In the genomic region with DNA sequence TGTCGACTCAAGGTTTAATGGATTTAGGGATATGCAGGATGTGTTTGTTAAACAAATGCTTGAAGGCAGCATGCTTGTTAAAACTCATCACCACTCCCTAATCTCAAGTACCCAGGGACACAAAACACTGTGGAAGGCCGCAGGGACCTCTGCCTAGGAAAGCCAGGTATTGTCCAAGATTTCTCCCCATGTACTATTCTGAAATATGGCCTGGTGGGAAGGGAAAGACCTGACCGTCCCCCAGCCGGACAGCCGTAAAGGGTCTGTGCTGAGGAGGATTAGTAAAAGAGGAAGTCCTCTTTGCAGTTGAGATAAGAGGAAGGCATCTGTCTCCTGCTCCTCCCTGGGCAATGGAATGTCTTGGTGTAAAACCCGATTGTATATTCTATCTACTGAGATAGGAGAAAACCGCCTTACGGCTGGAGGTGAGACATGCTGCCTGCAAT, we compare ENCODE assay signal across 8 cellular contexts.
A peak's percentile ranks its signal among the peaks of the same experiment; 100 is the strongest.
DNase-seq lines count a peak whose midpoint lies in the region; TF ChIP-seq lines count a peak whose summit lies in the region.
"Not testable (repeated sequence)": the region's sequence is repeated elsewhere in the genome, so short reads cannot be mapped to it uniquely, and the experiment has no call there.

No MANE protein-coding gene starts in this region.

- H3K4me1 ChIP-seq in CD4-positive, alpha-beta memory T cell (ENCODE audit: insufficient read depth, low read length); HEK293 (ENCODE audit: control insufficient read depth, insufficient read depth, low read length); endodermal cell (ENCODE audit: control insufficient read depth, insufficient read depth, low read length); iPS-20b (ENCODE audit: insufficient read depth, low read length): not testable (repeated sequence)

- H3K27ac Mint-ChIP-seq in CD4-positive, alpha-beta memory T cell, result peak overlapping the region in 4 of 7 donors; percentile 61 to 92 (median 78)
- H3K27ac Mint-ChIP-seq in activated naive CD4-positive, alpha-beta T cell treated with anti-CD3 and anti-CD28 coated beads, Interleukin-2, amount 50 U/mL, for 24 hours, result peak overlapping the region; percentile 59
- H3K27ac Mint-ChIP-seq in endodermal cell (peak overlapping the region; percentile 30), nephron (peak overlapping the region; percentile 22 to 82 (median 59)), progenitor cell of endocrine pancreas (peak overlapping the region; percentile 98)

- peak overlapping the region; percentile 68 for H3K9ac ChIP-seq in endodermal cell (ENCODE audit: extremely low read depth, low read length, poor library complexity, severe bottlenecking)
- H3K9ac ChIP-seq in iPS-20b (ENCODE audit: low read depth, low read length), result not testable (repeated sequence)

- not testable (repeated sequence) for TF ChIP-seq CTCF in HEK293 (tag by site-specific recombination; IDR thresholded peaks at IDR 0.05); NB4 (IDR thresholded peaks at IDR 0.05; ENCODE audit: low read depth, low read length); endodermal cell (conservative IDR thresholded peaks at IDR 0.05); nephron (IDR thresholded peaks at IDR 0.05; ENCODE audit: unreplicated experiment in 3 of 3); progenitor cell of endocrine pancreas (IDR thresholded peaks at IDR 0.05; ENCODE audit: unreplicated experiment)

- H3K27ac ChIP-seq in CD4-positive, alpha-beta memory T cell (ENCODE audit: low read depth, low read length); HEK293 (ENCODE audit: extremely low read depth, low read depth, low read length); endodermal cell (ENCODE audit: low read depth, low read length); iPS-20b (ENCODE audit: low read length): not testable (repeated sequence)

- intact Hi-C loops in CD4-positive, alpha-beta memory T cell (cut with micrococcal nuclease), result not testable (repeated sequence)

- H3K27me3 ChIP-seq in CD4-positive, alpha-beta memory T cell (ENCODE audit: insufficient read depth, low read length), result peaks cover 16% of the 10 kb centered on the region
- peaks cover 16% of the 10 kb centered on the region for H3K27me3 ChIP-seq in endodermal cell (ENCODE audit: control insufficient read depth, insufficient read depth, low read length, poor library complexity, severe bottlenecking)
- H3K27me3 ChIP-seq in iPS-20b (ENCODE audit: insufficient read depth, low read length), result peaks cover 57% of the 10 kb centered on the region

- H3K36me3 ChIP-seq in CD4-positive, alpha-beta memory T cell (ENCODE audit: insufficient read depth, low read length); HEK293 (ENCODE audit: control insufficient read depth in 2 of 2, insufficient read depth in 1 of 2, low read length in 2 of 2); endodermal cell (ENCODE audit: control insufficient read depth, insufficient read depth, low read length); iPS-20b (ENCODE audit: insufficient read depth, low read depth, low read length): not testable (repeated sequence)

- H3K27me3 Mint-ChIP-seq in CD4-positive, alpha-beta memory T cell, result peaks cover 34 to 43% of the 10 kb centered on the region in 2 donors
- peaks cover 40% of the 10 kb centered on the region for H3K27me3 Mint-ChIP-seq in activated naive CD4-positive, alpha-beta T cell treated with anti-CD3 and anti-CD28 coated beads, Interleukin-2, amount 50 U/mL, for 24 hours
- H3K27me3 Mint-ChIP-seq in endodermal cell (ENCODE audit: insufficient read depth) (peaks cover 62% of the 10 kb centered on the region), nephron (ENCODE audit: low read depth) (peaks cover 80% of the 10 kb centered on the region), progenitor cell of endocrine pancreas (peaks cover 50% of the 10 kb centered on the region)

- not testable (repeated sequence) for H3K36me3 Mint-ChIP-seq in CD4-positive, alpha-beta memory T cell; activated naive CD4-positive, alpha-beta T cell treated with anti-CD3 and anti-CD28 coated beads, Interleukin-2, amount 50 U/mL, for 24 hours; endodermal cell (ENCODE audit: low read depth); nephron (ENCODE audit: low read depth); progenitor cell of endocrine pancreas (ENCODE audit: insufficient read depth)

- TF ChIP-seq POLR2A in NB4 (IDR thresholded peaks at IDR 0.05; ENCODE audit: extremely low read depth, insufficient read length), result not testable (repeated sequence)

- not testable (repeated sequence) for H3K4me1 Mint-ChIP-seq in CD4-positive, alpha-beta memory T cell; activated naive CD4-positive, alpha-beta T cell treated with anti-CD3 and anti-CD28 coated beads, Interleukin-2, amount 50 U/mL, for 24 hours; nephron; progenitor cell of endocrine pancreas (ENCODE audit: low read depth)
- peaks cover 15% of the 10 kb centered on the region for H3K4me1 Mint-ChIP-seq in endodermal cell

- POLR2A ChIA-PET in CD4-positive, alpha-beta memory T cell (lab: Charles Lee; ENCODE audit: partially characterized antibody), result not testable (repeated sequence)
- POLR2A ChIA-PET in HEK293 (lab: Yijun Ruan, JAX), result interaction anchor here (0.6 kb wide), 1 partner anchor 870 kb away, joined by 5 read pairs; no protein-coding TSS in a partner anchor

- WGBS in endodermal cell (ENCODE audit: insufficient coverage in 1 of 2, insufficient read length in 1 of 2), 2 experiments, result 48 to 59% methylated on average over 5 to 7 of the region's 8 CpGs

- H3K9me3 Mint-ChIP-seq in CD4-positive, alpha-beta memory T cell, result peaks cover 0 to 61% (median 38%) of the 10 kb centered on the region in 8 donors
- peaks cover 20% of the 10 kb centered on the region for H3K9me3 Mint-ChIP-seq in activated naive CD4-positive, alpha-beta T cell treated with anti-CD3 and anti-CD28 coated beads, Interleukin-2, amount 50 U/mL, for 24 hours
- not testable (repeated sequence) for H3K9me3 Mint-ChIP-seq in endodermal cell; nephron; progenitor cell of endocrine pancreas (ENCODE audit: low read depth)

- not testable (repeated sequence) for H3K4me3 ChIP-seq in CD4-positive, alpha-beta memory T cell (ENCODE audit: low read length in 2 of 2); HEK293 (ENCODE audit: low read depth, low read length); NB4 (ENCODE audit: low read depth, low read length)
- H3K4me3 ChIP-seq in endodermal cell (ENCODE audit: low read length) (peak overlapping the region; percentile 86), iPS-20b (ENCODE audit: low read length) (peak overlapping the region; percentile 84; the same call in 1 of the 2 replicates)

- peak overlapping the region in 2 of 8 donors; percentile 46 to 65 for H3K4me3 Mint-ChIP-seq in CD4-positive, alpha-beta memory T cell
- not testable (repeated sequence) for H3K4me3 Mint-ChIP-seq in activated naive CD4-positive, alpha-beta T cell treated with anti-CD3 and anti-CD28 coated beads, Interleukin-2, amount 50 U/mL, for 24 hours
- H3K4me3 Mint-ChIP-seq in endodermal cell (peak overlapping the region; percentile 69), nephron (peak overlapping the region; percentile 85 to 88 (median 86)), progenitor cell of endocrine pancreas (ENCODE audit: low read depth) (peak overlapping the region; percentile 92)

- not testable (repeated sequence) for DNase-seq in CD4-positive, alpha-beta memory T cell; progenitor cell of endocrine pancreas (ENCODE audit: low spot score, unreplicated experiment)
- DNase-seq in NB4 (ENCODE audit: low read depth) (peak; percentile 17), endodermal cell (peak; percentile 43)

- CTCF ChIA-PET in CD4-positive, alpha-beta memory T cell (lab: Charles Lee; ENCODE audit: partially characterized antibody); HEK293 (lab: Yijun Ruan, JAX): not testable (repeated sequence)

- H3K9me3 ChIP-seq in CD4-positive, alpha-beta memory T cell (ENCODE audit: control insufficient read depth in 1 of 2, low read length in 2 of 2); HEK293 (ENCODE audit: control insufficient read depth, insufficient read depth, low read depth, low read length); endodermal cell (ENCODE audit: control insufficient read depth, low read length); iPS-20b (ENCODE audit: insufficient read depth, low read depth, low read length): not testable (repeated sequence)

Comparison
In these comparisons a context has a peak if more than half of its experiments do, and no peak if none do; other contexts are left out.
1. H3K27ac Mint-ChIP-seq: peak in every context shown above with its lines; median percentile 98 in progenitor cell of endocrine pancreas; 78 in CD4-positive, alpha-beta memory T cell; 59 in activated naive CD4-positive, alpha-beta T cell treated with anti-CD3 and anti-CD28 coated beads, Interleukin-2, amount 50 U/mL, for 24 hours; 59 in nephron; 30 in endodermal cell.